ENCODE assay signal across 8 cellular contexts in genomic region chr18:56651771-56652092, GRCh38. TPM values are rescaled to one million over a fixed set of nuclear protein-coding genes. Genes with fewer than 3 reads are reported as not detected.
DNase-seq lines count a peak whose midpoint lies in the region; ATAC-seq, FAIRE-seq and TF ChIP-seq lines count a peak whose summit lies in the region.

No MANE protein-coding gene starts in this region.

- POLR2A ChIA-PET in GM12878 (lab: Charles Lee): interaction anchor here (0.6 to 3.6 kb wide), 3 partner anchors 12 to 50 kb away, joined by 3 to 39 read pairs (median 4); partner anchors contain the start of gene TXNL1

- peak overlapping the region; percentile 83 for H3K4me2 ChIP-seq in GM12878 (ENCODE audit: control insufficient read depth, insufficient read depth)

- peak overlapping the region; percentile 80 for H3K4me3 Mint-ChIP-seq in activated naive CD4-positive, alpha-beta T cell treated with anti-CD3 and anti-CD28 coated beads, Interleukin-2, amount 10 ng/mL, durations not matched to agents 7 days and 5 days

- H3K79me2 ChIP-seq in GM12878 (ENCODE audit: control insufficient read depth, insufficient read depth, low read length): peaks cover 24% of the 10 kb centered on the region

- H3K27ac ChIP-seq in GM12878 (ENCODE audit: control insufficient read depth, insufficient read depth): peak overlapping the region; percentile 77
- peak overlapping the region; percentile 89 for H3K27ac ChIP-seq in lower lobe of right lung
- H3K27ac ChIP-seq in urinary bladder (ENCODE audit: low read depth): no peak overlapping the region

- TF ChIP-seq RAD21 in GM12878 (IDR thresholded peaks at IDR 0.05; ENCODE audit: insufficient read depth, low read depth, low read length): no peak

- peak overlapping the region; percentile 67 for H3K4me3 ChIP-seq in GM12878
- H3K4me3 ChIP-seq in lower lobe of right lung: peak overlapping the region; percentile 92
- H3K4me3 ChIP-seq in urinary bladder (ENCODE audit: low read depth, low read length): peak overlapping the region; percentile 84

- H3K27me3 Mint-ChIP-seq in activated naive CD4-positive, alpha-beta T cell treated with anti-CD3 and anti-CD28 coated beads, Interleukin-2, amount 10 ng/mL, durations not matched to agents 7 days and 5 days: no peaks in the 10 kb centered on the region

- SMC1A ChIA-PET in GM12878 (lab: Charles Lee; ENCODE audit: uncharacterized antibody, unreplicated experiment): interaction anchor here (0.7 to 3.4 kb wide), 5 partner anchors 8 to 58 kb away, joined by 3 to 16 read pairs (median 8); partner anchors contain the start of gene TXNL1

- ATAC-seq in GM12878 (peak; percentile 2; the same call in 1 of the 3 replicates), lower lobe of right lung (peak in 1 of 2 donors; percentile 31), HG03108 (IDR thresholded peaks at IDR 0.05; ENCODE audit: unreplicated experiment) (no peak), GM18870 (IDR thresholded peaks at IDR 0.05; ENCODE audit: unreplicated experiment) (no peak)

- H3K27ac Mint-ChIP-seq in activated naive CD4-positive, alpha-beta T cell treated with anti-CD3 and anti-CD28 coated beads, Interleukin-2, amount 10 ng/mL, durations not matched to agents 7 days and 5 days: peak overlapping the region; percentile 90

- in situ Hi-C loops in GM12878 (cut with MboI): no loop called here

- H3K36me3 ChIP-seq in GM12878 (ENCODE audit: control insufficient read depth in 2 of 2, insufficient read depth in 2 of 2, low read length in 1 of 2): no peaks in the 10 kb centered on the region
- H3K36me3 ChIP-seq in lower lobe of right lung: no peaks in the 10 kb centered on the region
- no peaks in the 10 kb centered on the region for H3K36me3 ChIP-seq in urinary bladder (ENCODE audit: insufficient read depth)

- RAD21 ChIA-PET in GM12878 (lab: Charles Lee; ENCODE audit: unreplicated experiment): interaction anchor here (1.4 to 3.1 kb wide), 2 partner anchors 14 to 30 kb away, joined by 4 to 12 read pairs; partner anchors contain the start of gene TXNL1

- H3K4me1 ChIP-seq in GM12878 (ENCODE audit: control insufficient read depth, insufficient read depth, low read length) (no peaks in the 10 kb centered on the region; the same call in none of the 2 replicates), lower lobe of right lung (peaks cover 18% of the 10 kb centered on the region), urinary bladder (ENCODE audit: insufficient read depth) (no peaks in the 10 kb centered on the region)

- WGBS in GM12878 (ENCODE audit: insufficient coverage, insufficient replicate concordance, low lambda C conversion rate, missing lambda C conversion rate): 13% methylated on average over 5 of the region's 5 CpGs
- 7% methylated on average over 5 of the region's 5 CpGs for WGBS in urinary bladder

- no peak for TF ChIP-seq CTCF in GM12878 (IDR thresholded peaks at IDR 0.05 in 2 of 3, conservative IDR thresholded peaks at IDR 0.05 in 1 of 3; ENCODE audit: control insufficient read depth in 2 of 3, extremely low read depth in 1 of 3, insufficient read depth in 1 of 3, low read depth in 3 of 3, low read length in 3 of 3)
- TF ChIP-seq CTCF in lower lobe of right lung (IDR thresholded peaks at IDR 0.05): no peak

- TF ChIP-seq POLR2A in GM12878 (IDR thresholded peaks at IDR 0.05; ENCODE audit: low read depth, low read length): no peak

- BruUV-seq in GM12878 (replicated peaks; lab: Mats Ljungman, UMichigan): TSS peak; percentile 74

- DNase-seq in activated naive CD4-positive, alpha-beta T cell treated with anti-CD3 and anti-CD28 coated beads, Interleukin-2, amount 10 ng/mL, durations not matched to agents 7 days and 5 days: no peak
- DNase-seq in activated naive CD4-positive, alpha-beta T cell treated with anti-CD3 and anti-CD28 coated beads, Interleukin-2, amount 50 U/mL, for 16 hours: no peak
- DNase-seq in GM12878 (ENCODE audit: low read depth, low spot score) (no peak), lower lobe of right lung (no peak)
- no peak for DNase-seq in activated CD4-positive, alpha-beta T cell treated with anti-CD3 and anti-CD28 coated beads for 4 hours

- peaks cover 14% of the 10 kb centered on the region for H3K36me3 Mint-ChIP-seq in activated naive CD4-positive, alpha-beta T cell treated with anti-CD3 and anti-CD28 coated beads, Interleukin-2, amount 10 ng/mL, durations not matched to agents 7 days and 5 days

- H3K27me3 ChIP-seq in GM12878 (replicated peaks in 1 of 2; ENCODE audit: control insufficient read depth in 2 of 2, insufficient read depth in 2 of 2, low read length in 1 of 2) (no peaks in the 10 kb centered on the region), lower lobe of right lung (ENCODE audit: low read depth) (no peaks in the 10 kb centered on the region)

- intact Hi-C loops in GM12878 (cut with micrococcal nuclease; ENCODE audit: unreplicated experiment) (loop anchor here (1.0 kb wide), 1 partner anchor 13 kb away; the partner anchor contains the start of gene TXNL1), lower lobe of right lung (cut with DNase I) (no loop called here)

- H3K9me3 Mint-ChIP-seq in activated naive CD4-positive, alpha-beta T cell treated with anti-CD3 and anti-CD28 coated beads, Interleukin-2, amount 10 ng/mL, durations not matched to agents 7 days and 5 days: no peaks in the 10 kb centered on the region

- H3K9ac ChIP-seq in GM12878 (ENCODE audit: control insufficient read depth, insufficient read depth, low read length): peak overlapping the region; percentile 76; the same call in 1 of the 2 replicates

- no peaks in the 10 kb centered on the region; the same call in 1 of the 3 replicates for H3K9me3 ChIP-seq in GM12878 (replicated peaks; ENCODE audit: control insufficient read depth, insufficient read depth, low read length)
- no peaks in the 10 kb centered on the region for H3K9me3 ChIP-seq in lower lobe of right lung

- no peaks in the 10 kb centered on the region for H4K20me1 ChIP-seq in GM12878 (ENCODE audit: control insufficient read depth, insufficient read depth)

- no peak for TF ChIP-seq EP300 in GM12878 (IDR thresholded peaks at IDR 0.05; ENCODE audit: borderline replicate concordance in 1 of 2, control insufficient read depth in 1 of 2, low read depth in 2 of 2, low read length in 2 of 2)

- no peak for FAIRE-seq in GM12878 (lab: Jason Lieb, UNC)

- H2AFZ ChIP-seq in GM12878 (ENCODE audit: control insufficient read depth, low read depth, low read length): peak overlapping the region; percentile 99

- H3K4me1 Mint-ChIP-seq in activated naive CD4-positive, alpha-beta T cell treated with anti-CD3 and anti-CD28 coated beads, Interleukin-2, amount 10 ng/mL, durations not matched to agents 7 days and 5 days: peaks cover 62% of the 10 kb centered on the region

- CTCF ChIA-PET in activated naive CD4-positive, alpha-beta T cell treated with anti-CD3 and anti-CD28 coated beads, Interleukin-2, amount 10 ng/mL, durations not matched to agents 7 days and 5 days (lab: Charles Lee): interaction anchor here (0.6 to 1.5 kb wide), 2 partner anchors 14 to 64 kb away, joined by 3 to 4 read pairs; partner anchors contain the start of gene TXNL1
- CTCF ChIA-PET in GM12878 (lab: Yijun Ruan, JAX): interaction anchor here (1.0 to 10.0 kb wide), 4 partner anchors 8 to 59 kb away, joined by 3 to 69 read pairs (median 30); no protein-coding TSS in a partner anchor

TF ChIP-seq in GM12878, 131 proteins besides CTCF, POLR2A, EP300 and RAD21 (continues in another document):
- TF ChIP-seq BCL11A (IDR thresholded peaks at IDR 0.05; ENCODE audit: low read depth, low read length): no peak
- no peak for TF ChIP-seq SMC3 (IDR thresholded peaks at IDR 0.05; ENCODE audit: borderline replicate concordance, low read length)
- TF ChIP-seq ZNF207 (IDR thresholded peaks at IDR 0.05; ENCODE audit: borderline replicate concordance): no peak

RNA-seq across cellular contexts. Expression of gene WDR7, which starts 0.6 kb away (rescaled TPM):
- 76.9 and 83.4 TPM in 2 replicates for total RNA-seq in GM12878 (2013; cell fraction: nucleolus; rRNA removed)
- 16.5 and 18.7 TPM in 2 replicates for total RNA-seq in GM12878 (2014; rRNA removed)
- total RNA-seq in GM12878 (2014; rRNA removed; fragmentation: Illumina TruSeq; extraction: Trizol): 14.1 and 15.3 TPM in 2 replicates
- total RNA-seq in GM12878 (2021): 14.1 and 15.2 TPM in 2 replicates
- polyA plus RNA-seq in GM12878 (2011; ENCODE audit: low read depth): 2.9 TPM
- 8.7 and 9.0 TPM in 2 replicates for polyA plus RNA-seq in GM12878 (2011; rRNA removed)
- polyA plus RNA-seq in GM12878 (2011; cell fraction: cytosol; rRNA removed): 5.7 and 9.1 TPM in 2 replicates
- 15.1 and 17.0 TPM in 2 replicates for polyA plus RNA-seq in GM12878 (2011; cell fraction: nucleus; rRNA removed)
- polyA plus RNA-seq in GM12878 (2012): 4.6 and 5.5 TPM in 2 replicates
- 10.4 and 11.5 TPM in 2 replicates for polyA plus RNA-seq in GM12878 (2014; fragmentation: Illumina TruSeq; extraction: Trizol)
- polyA plus RNA-seq in GM12878 (2014; fragmentation: Nextera tagmentation; extraction: Ambion mirVana): 1 to 10 TPM; 2.8 to 3.1 TPM
- polyA plus RNA-seq in GM12878 (2014; rRNA removed): 5.8 and 8.0 TPM in 2 replicates
- polyA plus RNA-seq in GM12878 (2016; fragmentation: Nextera tagmentation; extraction: Ambion mirVana): 10 to 100 TPM; 13.0 to 13.6 TPM
- polyA minus RNA-seq in GM12878 (2011; rRNA and poly(A)+ RNA removed): 62.1 and 141 TPM in 2 replicates
- polyA minus RNA-seq in GM12878 (2011; cell fraction: cytosol; rRNA and poly(A)+ RNA removed): 13.2 and 14.0 TPM in 2 replicates
- 59.0 and 95.4 TPM in 2 replicates for polyA minus RNA-seq in GM12878 (2011; cell fraction: nucleus; rRNA and poly(A)+ RNA removed)
- total RNA-seq in lower lobe of right lung: 29.1 TPM
- total RNA-seq in urinary bladder: 70.8 TPM
- 9.1 TPM for polyA plus RNA-seq in urinary bladder

RNA-seq across cellular contexts. Expression of gene TXNL1, which starts 13.3 kb away (rescaled TPM):
- total RNA-seq in GM12878 (2013; cell fraction: nucleolus; rRNA removed): 37.3 and 38.2 TPM in 2 replicates
- total RNA-seq in GM12878 (2014; rRNA removed) (30.9 and 38.7 TPM in 2 replicates), GM12878 (2014; rRNA removed; fragmentation: Illumina TruSeq; extraction: Trizol) (57.4 and 63.0 TPM in 2 replicates), GM12878 (2021) (64.6 and 69.4 TPM in 2 replicates), lower lobe of right lung (53.0 TPM), urinary bladder (61.7 TPM)
- 43.1 TPM for polyA plus RNA-seq in GM12878 (2011; ENCODE audit: low read depth)
- polyA plus RNA-seq in GM12878 (2011; rRNA removed) (96.1 and 138 TPM in 2 replicates), GM12878 (2014; fragmentation: Illumina TruSeq; extraction: Trizol) (103 and 136 TPM in 2 replicates), GM12878 (2014; fragmentation: Nextera tagmentation; extraction: Ambion mirVana) (10 to 100 TPM; 32.8 to 54.9 TPM), GM12878 (2014; rRNA removed) (66.7 and 77.9 TPM in 2 replicates), GM12878 (2016; fragmentation: Nextera tagmentation; extraction: Ambion mirVana) (100 to 1,000 TPM; 123 to 124 TPM), urinary bladder (50.2 TPM)
- 32.2 and 36.6 TPM in 2 replicates for polyA plus RNA-seq in GM12878 (2011; cell fraction: cytosol; rRNA removed)
- 30.4 and 36.2 TPM in 2 replicates for polyA plus RNA-seq in GM12878 (2011; cell fraction: nucleus; rRNA removed)
- polyA plus RNA-seq in GM12878 (2012): 80.0 and 95.2 TPM in 2 replicates
- 23.6 and 40.0 TPM in 2 replicates for polyA minus RNA-seq in GM12878 (2011; rRNA and poly(A)+ RNA removed)
- 11.4 and 11.9 TPM in 2 replicates for polyA minus RNA-seq in GM12878 (2011; cell fraction: cytosol; rRNA and poly(A)+ RNA removed)
- polyA minus RNA-seq in GM12878 (2011; cell fraction: nucleus; rRNA and poly(A)+ RNA removed): 17.9 and 31.4 TPM in 2 replicates
